12 cellular contexts compared by ENCODE assay signal in genomic region chrX:13088155-13088485, GRCh38. TPM values are rescaled to one million over a fixed set of nuclear protein-coding genes. Genes with fewer than 3 reads are reported as not detected.
DNase-seq lines count a peak whose midpoint lies in the region; ATAC-seq, FAIRE-seq and TF ChIP-seq lines count a peak whose summit lies in the region.
"Had no signal": no experiment of that assay in that cellular context is flagged by ENCODE, and none has a peak within 500 bp of the region (broad histone marks: within the 10 kb centered on the region; RNA-seq: fewer than 3 reads in every experiment).

No MANE protein-coding gene starts in this region.

- H3K4me1 ChIP-seq in CD4-positive, alpha-beta memory T cell (ENCODE audit: insufficient read depth, low read length) = peaks cover 98% of the 10 kb centered on the region
- H3K4me1 ChIP-seq in ovary (ENCODE audit: insufficient read depth) = peaks cover 1% of the 10 kb centered on the region

- H3K27me3 ChIP-seq in CD4-positive, alpha-beta memory T cell (ENCODE audit: insufficient read depth, low read length) = no peaks in the 10 kb centered on the region
- H3K27me3 ChIP-seq in ovary = no peaks in the 10 kb centered on the region

- DNase-seq in CD4-positive, alpha-beta memory T cell = peak in 2 of 5 donors; percentile 14 to 31
- peak; percentile 41 for DNase-seq in activated CD4-positive, alpha-beta memory T cell treated with anti-CD3 and anti-CD28 coated beads for 36 hours
- DNase-seq in memory B cell (ENCODE audit: low spot score in 2 of 2) (no peak), ovary (no peak), H54 (ENCODE audit: insufficient read length, low spot score) (no peak)
- DNase-seq: NCI-H526 had no signal

- peaks cover 0 to 2% (median 0%) of the 10 kb centered on the region in 8 donors for H3K9me3 Mint-ChIP-seq in CD4-positive, alpha-beta memory T cell
- no peaks in the 10 kb centered on the region for H3K9me3 Mint-ChIP-seq in activated CD4-positive, alpha-beta memory T cell treated with anti-CD3 and anti-CD28 coated beads for 36 hours
- no peaks in the 10 kb centered on the region for H3K9me3 Mint-ChIP-seq in memory B cell

- 85 to 94% (median 92%) methylated on average over 5 of the region's 5 CpGs for WGBS in ovary, 3 donors

- peak overlapping the region in 1 of 2 donors; percentile 21 for H3K4me3 ChIP-seq in CD4-positive, alpha-beta memory T cell (ENCODE audit: low read length in 2 of 2)
- H3K4me3 ChIP-seq in ovary = no peak overlapping the region

- POLR2A ChIA-PET in CD4-positive, alpha-beta memory T cell (lab: Charles Lee; ENCODE audit: partially characterized antibody) = interaction anchor here (0.9 to 32.7 kb wide), 17 partner anchors 12 to 648 kb away, joined by 3 to 1769 read pairs (median 30); partner anchors contain the start of gene TMSB4X
- POLR2A ChIA-PET in activated CD4-positive, alpha-beta memory T cell treated with anti-CD3 and anti-CD28 coated beads for 36 hours (lab: Charles Lee) = interaction anchor here (1.6 to 10.2 kb wide), 6 partner anchors 12 to 138 kb away, joined by 8 to 192 read pairs (median 18); partner anchors contain the start of gene TMSB4X

- peak overlapping the region; percentile 54 to 87 (median 75) for H3K4me3 Mint-ChIP-seq in CD4-positive, alpha-beta memory T cell
- peak overlapping the region; percentile 77 for H3K4me3 Mint-ChIP-seq in activated CD4-positive, alpha-beta memory T cell treated with anti-CD3 and anti-CD28 coated beads for 36 hours
- H3K4me3 Mint-ChIP-seq in memory B cell = peak overlapping the region; percentile 72

- no peak for TF ChIP-seq CTCF in ovary (IDR thresholded peaks at IDR 0.05)

- TF ChIP-seq EP300 in ovary (IDR thresholded peaks at IDR 0.05) = no peak

- no peak for TF ChIP-seq POLR2A in ovary (IDR thresholded peaks at IDR 0.05)
- no peak for TF ChIP-seq POLR2A in H54 (IDR thresholded peaks at IDR 0.05; ENCODE audit: low read depth, low read length)

- H3K27ac ChIP-seq in CD4-positive, alpha-beta memory T cell (ENCODE audit: low read depth, low read length) = peak overlapping the region; percentile 94
- no peak overlapping the region for H3K27ac ChIP-seq in ovary

- no peaks in the 10 kb centered on the region for H3K27me3 Mint-ChIP-seq in CD4-positive, alpha-beta memory T cell
- no peaks in the 10 kb centered on the region for H3K27me3 Mint-ChIP-seq in activated CD4-positive, alpha-beta memory T cell treated with anti-CD3 and anti-CD28 coated beads for 36 hours
- no peaks in the 10 kb centered on the region for H3K27me3 Mint-ChIP-seq in memory B cell

- FAIRE-seq in H54 (lab: Jason Lieb, UNC) = no peak
- FAIRE-seq: colon had no signal

- peak overlapping the region; percentile 95 to 99 (median 97) for H3K27ac Mint-ChIP-seq in CD4-positive, alpha-beta memory T cell
- peak overlapping the region; percentile 99 for H3K27ac Mint-ChIP-seq in activated CD4-positive, alpha-beta memory T cell treated with anti-CD3 and anti-CD28 coated beads for 36 hours
- peak overlapping the region; percentile 100 for H3K27ac Mint-ChIP-seq in memory B cell

- no peaks in the 10 kb centered on the region for H3K36me3 ChIP-seq in CD4-positive, alpha-beta memory T cell (ENCODE audit: insufficient read depth, low read length)
- H3K36me3 ChIP-seq in ovary = no peaks in the 10 kb centered on the region

- no peaks in the 10 kb centered on the region for H3K36me3 Mint-ChIP-seq in CD4-positive, alpha-beta memory T cell
- H3K36me3 Mint-ChIP-seq in activated CD4-positive, alpha-beta memory T cell treated with anti-CD3 and anti-CD28 coated beads for 36 hours = peaks cover 1% of the 10 kb centered on the region
- no peaks in the 10 kb centered on the region for H3K36me3 Mint-ChIP-seq in memory B cell

- no peaks in the 10 kb centered on the region for H3K9me3 ChIP-seq in CD4-positive, alpha-beta memory T cell (ENCODE audit: control insufficient read depth in 1 of 2, low read length in 2 of 2)
- H3K9me3 ChIP-seq in ovary = no peaks in the 10 kb centered on the region

- peaks cover 55 to 99% (median 77%) of the 10 kb centered on the region in 4 donors for H3K4me1 Mint-ChIP-seq in CD4-positive, alpha-beta memory T cell
- H3K4me1 Mint-ChIP-seq in activated CD4-positive, alpha-beta memory T cell treated with anti-CD3 and anti-CD28 coated beads for 36 hours (ENCODE audit: low read depth) = peaks cover 67% of the 10 kb centered on the region
- peaks cover 32% of the 10 kb centered on the region for H3K4me1 Mint-ChIP-seq in memory B cell

- ATAC-seq in GM21360 (IDR thresholded peaks at IDR 0.05; ENCODE audit: unreplicated experiment) (peak; percentile 0), memory B cell (ENCODE audit: low read depth) (no peak), HG03439 (IDR thresholded peaks at IDR 0.05; ENCODE audit: unreplicated experiment) (no peak), GM18909 (IDR thresholded peaks at IDR 0.05; ENCODE audit: poor library complexity, unreplicated experiment) (no peak)

- CTCF ChIA-PET in CD4-positive, alpha-beta memory T cell (lab: Charles Lee; ENCODE audit: partially characterized antibody) = interaction anchor here (0.9 to 5.0 kb wide), 14 partner anchors 14 to 400 kb away, joined by 3 to 32 read pairs (median 4); partner anchors contain the start of gene TMSB4X
- CTCF ChIA-PET in activated CD4-positive, alpha-beta memory T cell treated with anti-CD3 and anti-CD28 coated beads for 36 hours (lab: Charles Lee) = interaction anchor here (0.7 to 3.1 kb wide), 10 partner anchors 11 to 141 kb away, joined by 3 to 15 read pairs (median 4); no protein-coding TSS in a partner anchor

- intact Hi-C loops in CD4-positive, alpha-beta memory T cell (cut with micrococcal nuclease) = no loop called here
- intact Hi-C loops in activated CD4-positive, alpha-beta memory T cell treated with anti-CD3 and anti-CD28 coated beads for 36 hours (cut with micrococcal nuclease) = no loop called here
- intact Hi-C loops in ovary (cut with DNase I) = no loop called here

RNA-seq across cellular contexts. Expression of gene FAM9C, which starts 43.7 kb away (rescaled TPM):
- not detected for total RNA-seq in CD4-positive, alpha-beta memory T cell
- under 1 TPM in 1 of 2 donors, not detected in 1; 0.34 TPM for polyA plus RNA-seq in CD4-positive, alpha-beta memory T cell
- under 1 TPM in 1 of 2 experiments, not detected in 1; 0.05 TPM for total RNA-seq in activated CD4-positive, alpha-beta memory T cell treated with anti-CD3 and anti-CD28 coated beads for 36 hours
- 1 to 10 TPM in 1 of 7 donors, under 1 TPM in 3, not detected in 3; 0.10 to 1.0 (median 0.74) TPM for total RNA-seq in ovary
- polyA plus RNA-seq in ovary = 1 to 10 TPM in 1 of 2 donors, not detected in 1; 1.6 TPM
- total RNA-seq: LHCN-M2, lower leg skin had no signal
